In genomic region chr1:28691627-28692026, GRCh38 we compare ENCODE assay signal across 1 cellular context.
A peak's percentile ranks its signal among the peaks of the same experiment; 100 is the strongest.
TF ChIP-seq lines count a peak whose summit lies in the region.

No MANE protein-coding gene starts in this region.

TF ChIP-seq in HEK293, 187 proteins besides CTCF, POLR2A, EP300 and RAD21 (continued from another document):
- TF ChIP-seq REST (tag by site-specific recombination; IDR thresholded peaks at IDR 0.05): peak; percentile 78
- peak; percentile 71; the same call in 1 of the 2 replicates for TF ChIP-seq ZNF404 (tag by site-specific recombination; IDR thresholded peaks at IDR 0.05)
- TF ChIP-seq ZNF426 (tag by site-specific recombination; IDR thresholded peaks at IDR 0.05): peak; percentile 97
- TF ChIP-seq ZNF140 (tag by site-specific recombination; IDR thresholded peaks at IDR 0.05): peak; percentile 93
- TF ChIP-seq ZNF623 (tag by site-specific recombination; IDR thresholded peaks at IDR 0.05): peak; percentile 87
- TF ChIP-seq ZNF354C (tag by site-specific recombination; IDR thresholded peaks at IDR 0.05; ENCODE audit: borderline replicate concordance, low read depth): peak; percentile 91; the same call in 1 of the 2 replicates
- 0 out of 2 replicates have a peak, but pooled peaks have one; percentile 38 for TF ChIP-seq ZNF610 (tag by site-specific recombination; IDR thresholded peaks at IDR 0.05; ENCODE audit: borderline replicate concordance)
- peak; percentile 22; the same call in 1 of the 2 replicates for TF ChIP-seq ZNF16 (tag by site-specific recombination; IDR thresholded peaks at IDR 0.05; ENCODE audit: low read depth)
- TF ChIP-seq ZNF639 (tag by site-specific recombination; IDR thresholded peaks at IDR 0.05): 0 out of 2 replicates have a peak, but pooled peaks have one; percentile 52
- peak; percentile 98 for TF ChIP-seq ZNF394 (tag by site-specific recombination; IDR thresholded peaks at IDR 0.05; ENCODE audit: borderline replicate concordance)
- peak; percentile 59; the same call in 1 of the 2 replicates for TF ChIP-seq ZNF223 (tag by site-specific recombination; IDR thresholded peaks at IDR 0.05)
- TF ChIP-seq ZNF501 (tag by site-specific recombination; IDR thresholded peaks at IDR 0.05): peak; percentile 87; the same call in 1 of the 2 replicates
- TF ChIP-seq ZNF530 (tag by site-specific recombination; IDR thresholded peaks at IDR 0.05; ENCODE audit: low read depth): peak; percentile 63; the same call in 1 of the 2 replicates
- TF ChIP-seq GFI1B (tag by site-specific recombination; IDR thresholded peaks at IDR 0.05): 0 out of 2 replicates have a peak, but pooled peaks have one; percentile 44
- TF ChIP-seq ZNF629 (tag by site-specific recombination; IDR thresholded peaks at IDR 0.05): peak; percentile 62
- TF ChIP-seq ZNF433 (tag by site-specific recombination; IDR thresholded peaks at IDR 0.05; ENCODE audit: low read depth): peak; percentile 97
- peak; percentile 91 for TF ChIP-seq ZNF19 (tag by site-specific recombination; IDR thresholded peaks at IDR 0.05; ENCODE audit: low read depth)
- peak; percentile 83 for TF ChIP-seq ZBTB8A (tag by site-specific recombination; IDR thresholded peaks at IDR 0.05)
- peak; percentile 88 for TF ChIP-seq ZNF555 (tag by site-specific recombination; conservative IDR thresholded peaks at IDR 0.05)
- peak; percentile 95 for TF ChIP-seq ZNF560 (tag by site-specific recombination; IDR thresholded peaks at IDR 0.05; ENCODE audit: borderline replicate concordance)
- peak; percentile 85 for TF ChIP-seq ZNF558 (tag by site-specific recombination; IDR thresholded peaks at IDR 0.05)
- peak; percentile 95 for TF ChIP-seq ZNF518A (tag by site-specific recombination; conservative IDR thresholded peaks at IDR 0.05; ENCODE audit: low read depth)
- TF ChIP-seq ZFP3 (tag by site-specific recombination; IDR thresholded peaks at IDR 0.05; ENCODE audit: low read depth): 0 out of 2 replicates have a peak, but pooled peaks have one; percentile 15
- TF ChIP-seq ZNF510 (tag by site-specific recombination; IDR thresholded peaks at IDR 0.05; ENCODE audit: insufficient replicate concordance): peak; percentile 83
- TF ChIP-seq ZFP37 (tag by site-specific recombination; IDR thresholded peaks at IDR 0.05): peak; percentile 82
- peak; percentile 61 for TF ChIP-seq ZNF529 (tag by site-specific recombination; IDR thresholded peaks at IDR 0.05; ENCODE audit: insufficient replicate concordance)
- 0 out of 2 replicates have a peak, but pooled peaks have one; percentile 19 for TF ChIP-seq ZNF121 (tag by site-specific recombination; IDR thresholded peaks at IDR 0.05)
- TF ChIP-seq ZNF266 (tag by site-specific recombination; IDR thresholded peaks at IDR 0.05; ENCODE audit: low read depth): peak; percentile 63; the same call in 1 of the 2 replicates
- peak; percentile 62; the same call in 1 of the 2 replicates for TF ChIP-seq AEBP2 (tag by site-specific recombination; IDR thresholded peaks at IDR 0.05; ENCODE audit: borderline replicate concordance)
- peak; percentile 48; the same call in 1 of the 2 replicates for TF ChIP-seq TSHZ1 (tag by site-specific recombination; IDR thresholded peaks at IDR 0.05; ENCODE audit: borderline replicate concordance)
- TF ChIP-seq ZNF580 (tag by site-specific recombination; IDR thresholded peaks at IDR 0.05): peak; percentile 75; the same call in 1 of the 2 replicates
- peak; percentile 41; the same call in 1 of the 2 replicates for TF ChIP-seq SP3 (tag by site-specific recombination; IDR thresholded peaks at IDR 0.05)
- TF ChIP-seq ZNF292 (tag by site-specific recombination; IDR thresholded peaks at IDR 0.05; ENCODE audit: borderline replicate concordance, low read depth): peak; percentile 78
- TF ChIP-seq GLI2 (tag by site-specific recombination; IDR thresholded peaks at IDR 0.05; ENCODE audit: borderline replicate concordance, low read depth): peak; percentile 66; the same call in 1 of the 2 replicates
- peak; percentile 75; the same call in 1 of the 2 replicates for TF ChIP-seq ZBTB1 (tag by site-specific recombination; IDR thresholded peaks at IDR 0.05)
- peak; percentile 83 for TF ChIP-seq ZBTB11 (tag by site-specific recombination; conservative IDR thresholded peaks at IDR 0.05; ENCODE audit: low read depth)
- TF ChIP-seq ZNF24 (tag by site-specific recombination; IDR thresholded peaks at IDR 0.05): peak; percentile 52; the same call in 1 of the 2 replicates
- peak; percentile 84 for TF ChIP-seq RBAK (tag by site-specific recombination; IDR thresholded peaks at IDR 0.05)
- peak; percentile 87 for TF ChIP-seq ZNF664 (tag by site-specific recombination; IDR thresholded peaks at IDR 0.05)
- peak; percentile 63; the same call in 1 of the 2 replicates for TF ChIP-seq OVOL3 (tag by site-specific recombination; IDR thresholded peaks at IDR 0.05)
- TF ChIP-seq ZXDB (tag by site-specific recombination; IDR thresholded peaks at IDR 0.05): peak; percentile 77
- TF ChIP-seq ZNF654 (tag by site-specific recombination; IDR thresholded peaks at IDR 0.05; ENCODE audit: low read depth): peak; percentile 40
